ENCODE assay signal across 20 cellular contexts in the genomic region with DNA sequence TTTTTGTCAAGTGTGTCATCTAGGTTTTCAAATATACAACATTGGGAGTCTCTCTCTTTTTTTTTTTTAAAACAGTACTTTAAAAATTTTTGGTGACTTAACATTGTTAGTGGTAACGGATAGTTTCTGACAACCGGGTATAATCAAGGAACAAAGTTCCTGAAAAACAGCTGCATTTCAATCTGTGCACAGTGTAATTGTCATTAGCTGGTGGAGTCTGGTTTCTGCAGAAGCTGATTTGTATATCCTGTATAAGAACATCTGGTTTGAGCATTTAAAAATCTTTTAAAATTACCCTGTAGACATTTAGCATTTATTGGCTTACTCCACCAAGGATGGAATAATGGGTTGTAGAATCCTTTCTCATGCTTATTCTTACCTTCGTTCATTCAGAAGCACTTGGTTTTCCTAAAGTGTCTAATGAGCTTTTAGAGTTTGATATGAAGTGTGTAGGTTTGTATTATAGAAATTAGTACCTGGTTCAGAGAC.
"Had no signal": no experiment of that assay in that cellular context is flagged by ENCODE, and none has a peak within 500 bp of the region (broad histone marks: within the 10 kb centered on the region; RNA-seq: fewer than 3 reads in every experiment).

No MANE protein-coding gene starts in this region.

- H3K27ac Mint-ChIP-seq: activated CD4-positive, alpha-beta T cell treated with anti-CD3 and anti-CD28 coated beads, Interleukin-2, amount 10 ng/mL, durations not matched to agents 24 days and 14 days; activated naive CD4-positive, alpha-beta T cell treated with anti-CD3 and anti-CD28 coated beads, Interleukin-2, amount 10 ng/mL, durations not matched to agents 7 days and 5 days; memory B cell; stimulated activated memory B cell treated with anti-CD40 and anti-IgM and Interleukin-4, amounts not matched to agents 10 μg/mL and 1 μg/mL and 100 μg/mL, for 72 hours had no signal

- H3K27me3 Mint-ChIP-seq: activated CD4-positive, alpha-beta T cell treated with anti-CD3 and anti-CD28 coated beads, Interleukin-2, amount 10 ng/mL, durations not matched to agents 24 days and 14 days; activated CD8-positive, alpha-beta T cell treated with anti-CD3 and anti-CD28 coated beads for 36 hours; activated naive CD4-positive, alpha-beta T cell treated with anti-CD3 and anti-CD28 coated beads, Interleukin-2, amount 10 ng/mL, durations not matched to agents 7 days and 5 days; memory B cell; naive B cell; stimulated activated memory B cell treated with anti-CD40 and anti-IgM and Interleukin-4, amounts not matched to agents 10 μg/mL and 1 μg/mL and 100 μg/mL, for 72 hours had no signal

- ATAC-seq: activated CD8-positive, alpha-beta T cell treated with anti-CD3 and anti-CD28 coated beads for 36 hours; activated T-cell treated with anti-CD3 and anti-CD28 coated beads, Interleukin-2, amount 50 U/mL, for 4 hours; gastroesophageal sphincter; heart left ventricle; left ventricle myocardium superior; mucosa of descending colon; pancreas; right lobe of liver; stimulated activated memory B cell treated with anti-CD40 and anti-IgM and Interleukin-4, amounts not matched to agents 10 μg/mL and 1 μg/mL and 100 μg/mL, for 72 hours had no signal

- H3K4me3 ChIP-seq: coronary artery, gastroesophageal sphincter, heart left ventricle, mucosa of descending colon, pancreas, right lobe of liver, spleen, thoracic aorta had no signal

- H3K27me3 ChIP-seq: gastroesophageal sphincter, heart left ventricle, pancreas, right lobe of liver, spleen had no signal

- H3K4me3 Mint-ChIP-seq: activated CD4-positive, alpha-beta T cell treated with anti-CD3 and anti-CD28 coated beads, Interleukin-2, amount 10 ng/mL, durations not matched to agents 24 days and 14 days; activated CD8-positive, alpha-beta T cell treated with anti-CD3 and anti-CD28 coated beads for 36 hours; activated naive CD4-positive, alpha-beta T cell treated with anti-CD3 and anti-CD28 coated beads, Interleukin-2, amount 10 ng/mL, durations not matched to agents 7 days and 5 days; activated T-cell treated with anti-CD3 and anti-CD28 coated beads, Interleukin-2, amount 50 U/mL, for 4 hours; memory B cell; naive B cell; stimulated activated memory B cell treated with anti-CD40 and anti-IgM and Interleukin-4, amounts not matched to agents 10 μg/mL and 1 μg/mL and 100 μg/mL, for 72 hours had no signal

- H3K9me3 ChIP-seq: gastroesophageal sphincter, heart left ventricle, mucosa of descending colon, pancreas, right lobe of liver, spleen, thoracic aorta had no signal

- DNase-seq: activated CD4-positive, alpha-beta T cell treated with anti-CD3 and anti-CD28 coated beads, Interleukin-2, amount 10 ng/mL, durations not matched to agents 24 days and 14 days; activated CD8-positive, alpha-beta T cell treated with anti-CD3 and anti-CD28 coated beads for 36 hours; activated naive CD4-positive, alpha-beta T cell treated with anti-CD3 and anti-CD28 coated beads, Interleukin-2, amount 10 ng/mL, durations not matched to agents 7 days and 5 days; activated T-cell treated with anti-CD3 and anti-CD28 coated beads, Interleukin-2, amount 50 U/mL, for 4 hours; aorta; heart left ventricle; left ventricle myocardium superior; mucosa of descending colon; naive B cell; pancreas; right lobe of liver; spleen; stimulated activated CD4-positive, alpha-beta T cell treated with anti-CD3 and anti-CD28 coated beads, Interleukin-4, amount 100 ng/mL, for 4 hours; T-helper 1 cell; T-helper 9 cell had no signal

- H3K36me3 Mint-ChIP-seq: naive B cell had no signal

- H3K36me3 ChIP-seq: pancreas, right lobe of liver, thoracic aorta had no signal

- H3K9me3 Mint-ChIP-seq: activated CD4-positive, alpha-beta T cell treated with anti-CD3 and anti-CD28 coated beads, Interleukin-2, amount 10 ng/mL, durations not matched to agents 24 days and 14 days; activated CD8-positive, alpha-beta T cell treated with anti-CD3 and anti-CD28 coated beads for 36 hours; activated naive CD4-positive, alpha-beta T cell treated with anti-CD3 and anti-CD28 coated beads, Interleukin-2, amount 10 ng/mL, durations not matched to agents 7 days and 5 days; activated T-cell treated with anti-CD3 and anti-CD28 coated beads, Interleukin-2, amount 50 U/mL, for 4 hours; memory B cell; naive B cell; stimulated activated memory B cell treated with anti-CD40 and anti-IgM and Interleukin-4, amounts not matched to agents 10 μg/mL and 1 μg/mL and 100 μg/mL, for 72 hours had no signal

- H3K27ac ChIP-seq: coronary artery, gastroesophageal sphincter, heart left ventricle, pancreas, right lobe of liver, spleen, thoracic aorta had no signal

- FAIRE-seq: pancreas had no signal
